ENCODE assay signal across 16 cellular contexts in the genomic region with DNA sequence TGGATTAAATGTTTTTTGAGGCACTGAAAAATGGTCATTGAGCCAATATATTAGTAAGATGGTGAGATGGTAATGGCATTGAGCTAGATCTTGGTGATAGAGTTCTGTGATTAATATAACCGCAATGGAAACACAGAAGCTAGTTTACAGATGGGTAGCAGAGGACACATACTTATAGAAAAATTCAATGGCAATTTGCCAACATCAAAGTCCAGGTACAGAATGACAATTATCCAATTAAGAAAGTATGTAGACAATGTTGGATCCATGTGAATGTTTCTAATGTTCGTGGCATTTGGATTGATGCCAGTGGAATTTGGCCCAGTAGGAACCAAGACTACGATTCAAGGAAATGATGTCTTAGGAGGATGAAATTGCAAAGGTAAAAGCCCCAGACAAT.
DNase-seq lines count a peak whose midpoint lies in the region; ATAC-seq and TF ChIP-seq lines count a peak whose summit lies in the region.
"Had no signal": no experiment of that assay in that cellular context is flagged by ENCODE, and none has a peak within 500 bp of the region (broad histone marks: within the 10 kb centered on the region; RNA-seq: fewer than 3 reads in every experiment).

No MANE protein-coding gene starts in this region.

- H3K9me3 Mint-ChIP-seq in naive thymus-derived CD4-positive, alpha-beta T cell, result peaks cover 0 to 11% (median 0%) of the 10 kb centered on the region in 11 donors

- no peaks in the 10 kb centered on the region for H3K27me3 Mint-ChIP-seq in naive thymus-derived CD4-positive, alpha-beta T cell
- H3K27me3 Mint-ChIP-seq: T-helper 17 cell had no signal

- H3K4me3 ChIP-seq in AG04449 (ENCODE audit: low read depth, low read length), result no peak overlapping the region
- H3K4me3 ChIP-seq in naive thymus-derived CD4-positive, alpha-beta T cell (ENCODE audit: low read length), result no peak overlapping the region
- H3K4me3 ChIP-seq: upper lobe of right lung had no signal

- in situ Hi-C loops in ACHN (cut with HindIII; ENCODE audit: low pct_ligation_motif_present, low pct_unique_long_range_greater_than_20kb, low sequenced_read_pairs), result no loop called here

- CTCF ChIA-PET in AG04449 (lab: Yijun Ruan, JAX), result interaction anchor here (1.1 kb wide), 1 partner anchor 56 kb away, joined by 3 read pairs; no protein-coding TSS in a partner anchor
- CTCF ChIA-PET in naive thymus-derived CD4-positive, alpha-beta T cell (lab: Charles Lee), result no interaction called here

- no peaks in the 10 kb centered on the region for H3K27me3 ChIP-seq in foreskin keratinocyte
- no peaks in the 10 kb centered on the region for H3K27me3 ChIP-seq in naive thymus-derived CD4-positive, alpha-beta T cell (ENCODE audit: control insufficient read depth in 2 of 2, insufficient read depth in 2 of 2, low read length in 2 of 2)
- H3K27me3 ChIP-seq: upper lobe of right lung had no signal

- DNase-seq in AG04449 (ENCODE audit: low read depth, low spot score) (peak; percentile 56), HS-27A (ENCODE audit: low read depth) (peak; percentile 87), T1000 (lab: John Stamatoyannopoulos, UW) (peak; percentile 50), foreskin keratinocyte (peak; percentile 97 to 99), NCI-H2081 (lab: John Stamatoyannopoulos, UW) (no peak), AG20443 (ENCODE audit: low spot score) (no peak), ACHN (no peak)
- no peak for DNase-seq in naive thymus-derived CD4-positive, alpha-beta T cell
- DNase-seq: activated CD4-positive, alpha-beta T cell treated with anti-CD3 and anti-CD28 coated beads for 48 hours; DND-41; KG1; mesendoderm; posterior cingulate gyrus; T-helper 17 cell; upper lobe of right lung had no signal

- no peaks in the 10 kb centered on the region for H3K36me3 ChIP-seq in naive thymus-derived CD4-positive, alpha-beta T cell (ENCODE audit: control insufficient read depth in 2 of 3, insufficient read depth in 3 of 3, low read length in 3 of 3)
- H3K36me3 ChIP-seq: upper lobe of right lung had no signal

- intact Hi-C loops in naive thymus-derived CD4-positive, alpha-beta T cell (cut with micrococcal nuclease), result no loop called here

- no peak overlapping the region for H3K4me3 Mint-ChIP-seq in naive thymus-derived CD4-positive, alpha-beta T cell
- H3K4me3 Mint-ChIP-seq: activated T-helper 1 cell treated with anti-CD3 and anti-CD28 coated beads, Interleukin-12 subunit alpha, Interleukin-12 subunit beta, Interleukin-2, Interleukin-4 antibody, amounts not matched to agents 30 ng/mL and 10 ng/mL and 1 ng/mL, durations not matched to agents 14 hours and 24 hours and 36 hours; T-helper 17 cell had no signal

- POLR2A ChIA-PET in AG04449 (lab: Yijun Ruan, JAX), result interaction anchor here (0.5 kb wide), 1 partner anchor 54 kb away, joined by 3 read pairs; no protein-coding TSS in a partner anchor
- POLR2A ChIA-PET in naive thymus-derived CD4-positive, alpha-beta T cell (lab: Charles Lee), result no interaction called here

- peak; percentile 96 for ATAC-seq in foreskin keratinocyte
- ATAC-seq in naive thymus-derived CD4-positive, alpha-beta T cell, result no peak
- ATAC-seq: T-helper 17 cell, upper lobe of right lung had no signal

- H3K4me1 ChIP-seq in foreskin keratinocyte, result peaks cover 17% of the 10 kb centered on the region
- H3K4me1 ChIP-seq in naive thymus-derived CD4-positive, alpha-beta T cell (ENCODE audit: control insufficient read depth in 2 of 2, insufficient read depth in 2 of 2, low read length in 2 of 2), result no peaks in the 10 kb centered on the region
- H3K4me1 ChIP-seq: upper lobe of right lung had no signal

- H3K27ac ChIP-seq in foreskin keratinocyte, result no peak overlapping the region
- H3K27ac ChIP-seq in naive thymus-derived CD4-positive, alpha-beta T cell (ENCODE audit: low read depth, low read length), result no peak overlapping the region
- H3K27ac ChIP-seq: upper lobe of right lung had no signal

- H3K36me3 Mint-ChIP-seq in naive thymus-derived CD4-positive, alpha-beta T cell, result no peaks in the 10 kb centered on the region

- no peaks in the 10 kb centered on the region for H3K9me3 ChIP-seq in naive thymus-derived CD4-positive, alpha-beta T cell (ENCODE audit: control insufficient read depth in 2 of 3, low read length in 3 of 3)
- H3K9me3 ChIP-seq: upper lobe of right lung had no signal

- H3K4me1 Mint-ChIP-seq in naive thymus-derived CD4-positive, alpha-beta T cell, result no peaks in the 10 kb centered on the region
- H3K4me1 Mint-ChIP-seq: T-helper 17 cell had no signal

- no peak for TF ChIP-seq CTCF in AG04449 (IDR thresholded peaks at IDR 0.05; ENCODE audit: insufficient read depth, low read length, missing control alignments)
- no peak for TF ChIP-seq CTCF in foreskin keratinocyte (conservative IDR thresholded peaks at IDR 0.05)

- H3K27ac Mint-ChIP-seq in naive thymus-derived CD4-positive, alpha-beta T cell, result no peak overlapping the region
- H3K27ac Mint-ChIP-seq: activated T-helper 1 cell treated with anti-CD3 and anti-CD28 coated beads, Interleukin-12 subunit alpha, Interleukin-12 subunit beta, Interleukin-2, Interleukin-4 antibody, amounts not matched to agents 30 ng/mL and 10 ng/mL and 1 ng/mL, durations not matched to agents 14 hours and 24 hours and 36 hours; T-helper 17 cell had no signal

Comparison
In these comparisons a context has a peak if more than half of its experiments do, and no peak if none do; other contexts are left out.
1. DNase-seq: peak in AG04449 (single experiment), HS-27A (single experiment), T1000 (single experiment) and foreskin keratinocyte (2 of 2); none in NCI-H2081 (0 of 2), naive thymus-derived CD4-positive, alpha-beta T cell (0 of 9), AG20443 (single experiment) and ACHN (single experiment).